In genomic region chr10:92970301-92971070, GRCh38 we compare ENCODE assay signal across 27 cellular contexts.
DNase-seq lines count a peak whose midpoint lies in the region; ATAC-seq and TF ChIP-seq lines count a peak whose summit lies in the region.
"Had no signal": no experiment of that assay in that cellular context is flagged by ENCODE, and none has a peak within 500 bp of the region (broad histone marks: within the 10 kb centered on the region; RNA-seq: fewer than 3 reads in every experiment).

No MANE protein-coding gene starts in this region.

- H3F3A ChIP-seq in GM23248 (ENCODE audit: insufficient read depth), result peaks cover 30% of the 10 kb centered on the region

- WGBS in GM23248 (ENCODE audit: low coverage in 1 of 2, low lambda C conversion rate in 2 of 2, missing lambda C conversion rate in 2 of 2), 2 experiments, result 75 to 77% methylated on average over 3 of the region's 3 CpGs

- H4K20me1 ChIP-seq in GM23248 (ENCODE audit: insufficient read depth), result no peaks in the 10 kb centered on the region
- no peaks in the 10 kb centered on the region for H4K20me1 ChIP-seq in fibroblast of lung (ENCODE audit: control insufficient read depth, extremely low read depth, insufficient read depth, low read length)

- DNase-seq in GM23248, result peak; percentile 38
- no peak for DNase-seq in SJCRH30
- DNase-seq in fibroblast of lung (ENCODE audit: low read depth in 2 of 2), result peak; percentile 11 to 87
- DNase-seq in activated CD4-positive, alpha-beta T cell treated with anti-CD3 and anti-CD28 coated beads for 4 hours, result no peak
- no peak for DNase-seq in NCI-H774 (lab: John Stamatoyannopoulos, UW)
- no peak for DNase-seq in activated CD4-positive, CD25-positive, alpha-beta regulatory T cell treated with anti-CD3 and anti-CD28 coated beads, Interleukin-2, amount 50 U/mL, for 72 hours
- DNase-seq: activated CD8-positive, alpha-beta T cell treated with anti-CD3 and anti-CD28 coated beads, Interleukin-2, amount 10 ng/mL, durations not matched to agents 7 days and 5 days; anterior cingulate cortex; CD4-positive, alpha-beta memory T cell; central memory CD4-positive, alpha-beta T cell; DMS 273 treated with DMSO at 0.1 percent for 48 hours; esophagus squamous epithelium; hypothalamus; immature natural killer cell; midbrain; naive thymus-derived CD4-positive, alpha-beta T cell; NCI-H1105; NCI-H2029 treated with DMSO at 0.1 percent for 48 hours; NCI-H2227 treated with DMSO at 0.1 percent for 48 hours; RPMI8226; sigmoid colon; stimulated activated CD4-positive, alpha-beta T cell treated with anti-CD3 and anti-CD28 coated beads, Interleukin-15, amount 100 ng/mL, for 24 hours; stimulated activated naive CD4-positive, alpha-beta T cell; T-helper 1 cell had no signal

- no peaks in the 10 kb centered on the region for H3K79me2 ChIP-seq in GM23248 (ENCODE audit: insufficient read depth)
- no peaks in the 10 kb centered on the region for H3K79me2 ChIP-seq in fibroblast of lung (ENCODE audit: control insufficient read depth, insufficient read depth, low read length)

- H3K9me3 ChIP-seq in GM23248 (ENCODE audit: low read depth) (no peaks in the 10 kb centered on the region), SJCRH30 (replicated peaks) (no peaks in the 10 kb centered on the region), fibroblast of lung (ENCODE audit: control insufficient read depth, insufficient read depth, low read depth, low read length) (no peaks in the 10 kb centered on the region)
- H3K9me3 ChIP-seq: esophagus squamous epithelium, gastroesophageal sphincter, prostate gland, sigmoid colon had no signal

- no peak for TF ChIP-seq CTCF in fibroblast of lung (conservative IDR thresholded peaks at IDR 0.05 in 1 of 2, IDR thresholded peaks at IDR 0.05 in 1 of 2; ENCODE audit: low read depth in 1 of 2, low read length in 2 of 2)

- H3K27ac ChIP-seq in GM23248 (no peak overlapping the region), SJCRH30 (peak overlapping the region; percentile 6; the same call in 1 of the 2 replicates), fibroblast of lung (ENCODE audit: insufficient read depth, low read length) (no peak overlapping the region)
- H3K27ac ChIP-seq: esophagus squamous epithelium, gastroesophageal sphincter, prostate gland, sigmoid colon had no signal

- ATAC-seq in HG02852 (IDR thresholded peaks at IDR 0.05; ENCODE audit: unreplicated experiment), result no peak
- ATAC-seq: activated CD8-positive, alpha-beta T cell treated with anti-CD3 and anti-CD28 coated beads, Interleukin-2, amount 10 ng/mL, durations not matched to agents 7 days and 5 days; gastroesophageal sphincter; naive thymus-derived CD4-positive, alpha-beta T cell had no signal

- H3K4me1 ChIP-seq in GM23248 (ENCODE audit: insufficient read depth), result peaks cover 44% of the 10 kb centered on the region
- no peaks in the 10 kb centered on the region for H3K4me1 ChIP-seq in SJCRH30
- peaks cover 12% of the 10 kb centered on the region for H3K4me1 ChIP-seq in fibroblast of lung (ENCODE audit: control insufficient read depth, extremely low read depth, insufficient read depth, low read length)
- H3K4me1 ChIP-seq: esophagus squamous epithelium, gastroesophageal sphincter, prostate gland had no signal

- H3K9me2 ChIP-seq in GM23248 (ENCODE audit: insufficient read depth), result no peaks in the 10 kb centered on the region

- in situ Hi-C loops in GM23248 (cut with MboI), result no loop called here

- no peak overlapping the region for H3K9ac ChIP-seq in GM23248
- no peak overlapping the region for H3K9ac ChIP-seq in fibroblast of lung (ENCODE audit: insufficient read depth, low read length)

- H3K4me3 ChIP-seq in GM23248 (no peak overlapping the region), SJCRH30 (no peak overlapping the region), fibroblast of lung (replicated peaks in 1 of 4; ENCODE audit: control extremely low read depth in 1 of 4, insufficient read depth in 1 of 4, low read depth in 3 of 4, low read length in 4 of 4) (no peak overlapping the region)
- H3K4me3 ChIP-seq: esophagus squamous epithelium, gastroesophageal sphincter, prostate gland, sigmoid colon had no signal

- H3K27me3 ChIP-seq in GM23248 (replicated peaks; ENCODE audit: insufficient read depth) (no peaks in the 10 kb centered on the region), SJCRH30 (no peaks in the 10 kb centered on the region), fibroblast of lung (ENCODE audit: control insufficient read depth, insufficient read depth, low read length) (no peaks in the 10 kb centered on the region)
- H3K27me3 ChIP-seq: esophagus squamous epithelium, gastroesophageal sphincter, sigmoid colon had no signal

- H2AFZ ChIP-seq in GM23248 (no peak overlapping the region), fibroblast of lung (ENCODE audit: low read length) (no peak overlapping the region)

- H3K36me3 ChIP-seq in GM23248 (ENCODE audit: low read depth), result no peaks in the 10 kb centered on the region
- H3K36me3 ChIP-seq in SJCRH30, result no peaks in the 10 kb centered on the region
- no peaks in the 10 kb centered on the region for H3K36me3 ChIP-seq in fibroblast of lung (ENCODE audit: control insufficient read depth, insufficient read depth, low read length)
- H3K36me3 ChIP-seq: esophagus squamous epithelium, prostate gland, sigmoid colon had no signal

- no peak overlapping the region for H3K4me2 ChIP-seq in GM23248 (ENCODE audit: unreplicated experiment)
- no peak overlapping the region for H3K4me2 ChIP-seq in fibroblast of lung (ENCODE audit: extremely low read depth, insufficient read depth, low read length)

Comparison
In these comparisons a context has a peak if more than half of its experiments do, and no peak if none do; other contexts are left out.
1. DNase-seq: peak in GM23248 (single experiment) and fibroblast of lung (2 of 2); none in SJCRH30 (0 of 2), activated CD4-positive, alpha-beta T cell treated with anti-CD3 and anti-CD28 coated beads for 4 hours (0 of 2), NCI-H774 (single experiment) and activated CD4-positive, CD25-positive, alpha-beta regulatory T cell treated with anti-CD3 and anti-CD28 coated beads, Interleukin-2, amount 50 U/mL, for 72 hours (single experiment).